In the genomic region with DNA sequence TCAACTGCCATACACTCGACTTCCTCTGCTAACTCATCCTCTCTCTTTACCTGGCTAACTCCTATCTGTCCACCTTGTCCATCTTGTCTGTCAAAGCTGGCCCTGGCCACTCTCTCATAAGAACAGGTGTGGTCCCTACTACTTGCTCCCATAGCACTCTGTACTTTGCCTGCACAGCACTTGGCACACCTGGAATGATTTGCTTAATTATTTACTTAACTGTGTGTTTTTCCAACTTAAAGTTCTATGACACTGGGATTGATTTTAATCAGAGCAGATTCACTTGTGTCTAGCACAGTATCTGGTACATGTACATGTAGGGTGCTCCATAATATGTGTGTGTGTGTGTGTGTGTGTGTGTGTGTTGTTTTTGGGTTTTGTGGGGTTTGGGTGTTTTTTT, we compare ENCODE assay signal across 29 cellular contexts.
"Had no signal": no experiment of that assay in that cellular context is flagged by ENCODE, and none has a peak within 500 bp of the region (broad histone marks: within the 10 kb centered on the region; RNA-seq: fewer than 3 reads in every experiment).

No MANE protein-coding gene starts in this region.

- H3K36me3 Mint-ChIP-seq: immature natural killer cell; naive B cell; natural killer cell; stimulated activated naive B cell treated with anti-CD40 and anti-IgM and Interleukin-4, amounts not matched to agents 10 μg/mL and 1 μg/mL and 100 μg/mL, for 72 hours had no signal

- H3K27ac ChIP-seq: lower lobe of right lung, ovary, prostate gland, sigmoid colon, stomach, testis, thyroid gland, transverse colon, upper lobe of left lung, vagina had no signal

- FAIRE-seq: islet of Langerhans, kidney had no signal

- H3K36me3 ChIP-seq: lower lobe of right lung, ovary, prostate gland, sigmoid colon, stomach, thyroid gland, transverse colon, upper lobe of left lung, vagina had no signal

- H3K9me3 ChIP-seq: lower lobe of right lung, ovary, prostate gland, sigmoid colon, stomach, testis, thyroid gland, transverse colon, upper lobe of left lung, vagina had no signal

- H3K4me3 ChIP-seq: lower lobe of right lung, ovary, prostate gland, sigmoid colon, smooth muscle cell, stomach, testis, thyroid gland, transverse colon, upper lobe of left lung, vagina had no signal

- ATAC-seq: left ventricle myocardium superior; lower lobe of right lung; natural killer cell; right cardiac atrium; stimulated activated naive B cell treated with anti-CD40 and anti-IgM and Interleukin-4, amounts not matched to agents 10 μg/mL and 1 μg/mL and 100 μg/mL, for 72 hours; stimulated activated naive CD8-positive, alpha-beta T cell treated with anti-CD3 and anti-CD28 coated beads, Interleukin-15, Interleukin-2, amounts not matched to agents 100 U/mL and 50 U/mL, for 24 hours had no signal

- H3K27me3 Mint-ChIP-seq: naive B cell had no signal

- DNase-seq: hippocampal formation; immature natural killer cell; kidney; left ventricle myocardium superior; lower lobe of right lung; mammary epithelial cell; mesenchymal stem cell; naive B cell; natural killer cell; ovary; posterior cingulate gyrus; retina; right cardiac atrium; sigmoid colon; stimulated activated CD4-positive, alpha-beta T cell treated with anti-CD3 and anti-CD28 coated beads, Interleukin-1b, Interleukin-23, amount 100 ng/mL, for 48 hours; stimulated activated CD4-positive, alpha-beta T cell treated with anti-CD3 and anti-CD28 coated beads, Interleukin-2, amount 100 ng/mL, for 48 hours; stimulated activated CD4-positive, alpha-beta T cell treated with anti-CD3 and anti-CD28 coated beads, Interleukin-4, amount 100 ng/mL, for 4 hours; stimulated activated CD8-positive, alpha-beta memory T cell treated with anti-CD3 and anti-CD28 coated beads, Interleukin-4, amount 100 ng/mL, for 48 hours; stimulated activated naive B cell treated with anti-CD40 and anti-IgM and Interleukin-4, amounts not matched to agents 10 μg/mL and 1 μg/mL and 100 μg/mL, for 72 hours; stimulated activated naive CD8-positive, alpha-beta T cell treated with anti-CD3 and anti-CD28 coated beads, Interleukin-15, Interleukin-2, amounts not matched to agents 100 U/mL and 50 U/mL, for 24 hours; stomach; testis; thyroid gland; transverse colon; upper lobe of left lung had no signal

- H3K27me3 ChIP-seq: ovary, sigmoid colon, stomach, testis, thyroid gland, transverse colon, upper lobe of left lung, vagina had no signal

- H3K4me3 Mint-ChIP-seq: immature natural killer cell; natural killer cell; stimulated activated naive B cell treated with anti-CD40 and anti-IgM and Interleukin-4, amounts not matched to agents 10 μg/mL and 1 μg/mL and 100 μg/mL, for 72 hours had no signal

- H3K9me3 Mint-ChIP-seq: immature natural killer cell; naive B cell; natural killer cell; stimulated activated naive B cell treated with anti-CD40 and anti-IgM and Interleukin-4, amounts not matched to agents 10 μg/mL and 1 μg/mL and 100 μg/mL, for 72 hours had no signal

- H3K4me1 ChIP-seq: prostate gland, testis had no signal

- H3K27ac Mint-ChIP-seq: immature natural killer cell; natural killer cell; stimulated activated naive B cell treated with anti-CD40 and anti-IgM and Interleukin-4, amounts not matched to agents 10 μg/mL and 1 μg/mL and 100 μg/mL, for 72 hours had no signal
